34 cellular contexts compared by ENCODE assay signal in the genomic region with DNA sequence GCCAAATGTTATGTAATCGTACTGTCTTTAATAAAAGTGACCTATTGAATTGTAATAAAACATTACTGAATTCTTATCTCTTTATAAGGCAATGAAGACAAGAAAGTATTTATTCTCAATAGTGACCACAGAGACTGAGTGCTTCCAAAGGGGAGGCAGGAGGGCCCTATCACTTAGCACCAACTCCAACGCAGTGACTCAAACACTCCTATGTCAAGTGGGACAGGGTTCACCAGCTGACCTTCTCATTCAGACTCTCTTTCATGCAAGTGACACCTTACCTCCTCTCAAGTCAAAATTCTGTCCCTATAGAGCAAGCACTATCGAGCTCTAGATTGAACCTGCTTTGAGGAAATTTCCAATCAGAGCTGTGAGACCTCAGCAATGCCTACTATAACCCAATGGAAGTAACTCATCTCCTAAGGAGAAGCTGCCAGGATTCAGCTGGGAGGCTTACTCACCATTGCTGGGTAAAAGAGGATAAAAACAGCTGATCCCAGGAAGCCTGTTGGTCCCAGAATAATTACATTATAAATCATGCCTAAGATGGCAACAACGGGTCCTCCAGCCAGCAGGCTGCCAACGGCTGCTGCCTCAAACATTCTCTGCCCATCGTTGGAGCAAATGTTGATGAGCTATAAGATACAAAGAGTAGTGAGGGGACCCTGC. TPM values are rescaled to one million over a fixed set of nuclear protein-coding genes. Genes with fewer than 3 reads are reported as not detected.
"Had no signal": no experiment of that assay in that cellular context is flagged by ENCODE, and none has a peak within 500 bp of the region (broad histone marks: within the 10 kb centered on the region; RNA-seq: fewer than 3 reads in every experiment).

No MANE protein-coding gene starts in this region.

- H3K4me3 Mint-ChIP-seq: activated naive CD8-positive, alpha-beta T cell; activated T-cell treated with anti-CD3 and anti-CD28 coated beads, Interleukin-2, amount 50 U/mL, for 4 hours; naive thymus-derived CD8-positive, alpha-beta T cell; stimulated activated naive B cell treated with anti-CD40 and anti-IgM and Interleukin-4, amounts not matched to agents 10 μg/mL and 1 μg/mL and 100 μg/mL, for 72 hours; type B pancreatic cell had no signal

- H3K4me3 ChIP-seq: adrenal gland, lung, ovary, thoracic aorta, vagina had no signal

- DNase-seq: activated CD4-positive, alpha-beta T cell treated with anti-CD3 and anti-CD28 coated beads for 4 hours; activated CD4-positive, alpha-beta T cell treated with anti-CD3 and anti-CD28 coated beads, Interleukin-2, amount 50 U/mL, for 48 hours; activated CD4-positive, CD25-positive, alpha-beta regulatory T cell; activated CD8-positive, alpha-beta memory T cell treated with anti-CD3 and anti-CD28 coated beads, Interleukin-2, amount 50 U/mL, for 48 hours; activated naive CD4-positive, alpha-beta T cell; activated T-cell treated with anti-CD3 and anti-CD28 coated beads, Interleukin-2, amount 50 U/mL, for 4 hours; central memory CD4-positive, alpha-beta T cell; dermis blood vessel endothelial cell; effector CD8-positive, alpha-beta T cell; erythroblast; foreskin keratinocyte; kidney; naive thymus-derived CD8-positive, alpha-beta T cell; ovary; right cardiac atrium; small intestine; stimulated activated CD8-positive, alpha-beta memory T cell treated with anti-CD3 and anti-CD28 coated beads, Interleukin-4, amount 100 ng/mL, for 48 hours; stimulated activated naive B cell treated with anti-CD40 and anti-IgM and Interleukin-4, amounts not matched to agents 10 μg/mL and 1 μg/mL and 100 μg/mL, for 72 hours; T-helper 9 cell had no signal

- H3K27me3 Mint-ChIP-seq: activated naive CD8-positive, alpha-beta T cell; naive thymus-derived CD8-positive, alpha-beta T cell; stimulated activated naive B cell treated with anti-CD40 and anti-IgM and Interleukin-4, amounts not matched to agents 10 μg/mL and 1 μg/mL and 100 μg/mL, for 72 hours; type B pancreatic cell had no signal

- H3K4me1 ChIP-seq: adrenal gland, foreskin keratinocyte, vagina had no signal

- H3K27ac ChIP-seq: adrenal gland, foreskin keratinocyte, neutrophil, ovary, thoracic aorta, vagina had no signal

- H3K9me3 Mint-ChIP-seq: activated T-cell treated with anti-CD3 and anti-CD28 coated beads, Interleukin-2, amount 50 U/mL, for 4 hours; activated T-helper 2 cell treated with anti-CD3 and anti-CD28 coated beads, Interferon-gamma antibody, Interleukin-2, Interleukin-4, amounts not matched to agents 10 μg/mL and 5 μg/mL and 100 μg/mL, durations not matched to agents 14 hours and 24 hours and 36 hours; naive thymus-derived CD8-positive, alpha-beta T cell; stimulated activated naive B cell treated with anti-CD40 and anti-IgM and Interleukin-4, amounts not matched to agents 10 μg/mL and 1 μg/mL and 100 μg/mL, for 72 hours; type B pancreatic cell had no signal

- H3K9me3 ChIP-seq: adrenal gland, neutrophil, ovary, thoracic aorta, vagina had no signal

- H3K36me3 ChIP-seq: ovary had no signal

- H3K27ac Mint-ChIP-seq: activated naive CD8-positive, alpha-beta T cell; activated T-helper 2 cell treated with anti-CD3 and anti-CD28 coated beads, Interferon-gamma antibody, Interleukin-2, Interleukin-4, amounts not matched to agents 10 μg/mL and 5 μg/mL and 100 μg/mL, durations not matched to agents 14 hours and 24 hours and 36 hours; stimulated activated naive B cell treated with anti-CD40 and anti-IgM and Interleukin-4, amounts not matched to agents 10 μg/mL and 1 μg/mL and 100 μg/mL, for 72 hours; type B pancreatic cell had no signal

- ATAC-seq: activated T-cell treated with anti-CD3 and anti-CD28 coated beads, Interleukin-2, amount 50 U/mL, for 4 hours; foreskin keratinocyte; left lobe of liver; naive thymus-derived CD8-positive, alpha-beta T cell; right cardiac atrium; stimulated activated naive B cell treated with anti-CD40 and anti-IgM and Interleukin-4, amounts not matched to agents 10 μg/mL and 1 μg/mL and 100 μg/mL, for 72 hours had no signal

- H3K27me3 ChIP-seq: adrenal gland, foreskin keratinocyte, neutrophil, ovary, vagina had no signal

RNA-seq across cellular contexts. Expression of gene HTR3D, which starts 49.4 kb away (rescaled TPM):
- total RNA-seq: activated CD8-positive, alpha-beta memory T cell treated with anti-CD3 and anti-CD28 coated beads for 36 hours; activated T-cell treated with anti-CD3 and anti-CD28 coated beads, Interleukin-2, amount 50 U/mL, for 4 hours; activated T-helper 2 cell treated with anti-CD3 and anti-CD28 coated beads, Interferon-gamma antibody, Interleukin-2, Interleukin-4, amounts not matched to agents 10 μg/mL and 5 μg/mL and 100 μg/mL, durations not matched to agents 14 hours and 24 hours and 36 hours; adrenal gland; astrocyte; dermis blood vessel endothelial cell; fibroblast of lung; foreskin keratinocyte; kidney; left lobe of liver; lung; mesenteric fat pad; mucosa of gallbladder; naive thymus-derived CD8-positive, alpha-beta T cell; pulmonary artery endothelial cell; right cardiac atrium; thoracic aorta; vagina had no signal
